In genomic region chr1:89746424-89747149, GRCh38 we compare ENCODE assay signal across 21 cellular contexts.
DNase-seq lines count a peak whose midpoint lies in the region; ATAC-seq, FAIRE-seq and TF ChIP-seq lines count a peak whose summit lies in the region.
"Had no signal": no experiment of that assay in that cellular context is flagged by ENCODE, and none has a peak within 500 bp of the region (broad histone marks: within the 10 kb centered on the region; RNA-seq: fewer than 3 reads in every experiment).

No MANE protein-coding gene starts in this region.

- no peak for DNase-seq in activated CD8-positive, alpha-beta T cell treated with anti-CD3 and anti-CD28 coated beads for 36 hours
- no peak for DNase-seq in activated CD8-positive, alpha-beta T cell treated with anti-CD3 and anti-CD28 coated beads, Interleukin-2, amount 10 ng/mL, durations not matched to agents 7 days and 5 days
- no peak for DNase-seq in T-helper 2 cell treated with Interferon-gamma antibody and Interleukin-4, amounts not matched to agents 5 μg/mL and 100 μg/mL, for 36 hours (ENCODE audit: low spot score)
- no peak for DNase-seq in activated naive CD8-positive, alpha-beta T cell treated with anti-CD3 and anti-CD28 coated beads, Interleukin-2, amount 10 ng/mL, durations not matched to agents 7 days and 5 days
- no peak for DNase-seq in H54 (ENCODE audit: insufficient read length, low spot score)
- DNase-seq: CD4-positive, CD25-positive, alpha-beta regulatory T cell; DMS153; DND-41; KG1; MG63; NCI-H1048; NCI-H1417; NCI-H1694; NCI-H2029 treated with DMSO at 0.1 percent for 48 hours; NCI-H526 treated with DMSO at 0.1 percent for 48 hours; RPMI8226; SHP77 had no signal

- FAIRE-seq in H54 (lab: Jason Lieb, UNC) = no peak
- FAIRE-seq: A204.1, HTR-8/SVneo had no signal

- POLR2A ChIA-PET in activated CD8-positive, alpha-beta T cell treated with anti-CD3 and anti-CD28 coated beads for 36 hours (lab: Charles Lee) = no interaction called here
- POLR2A ChIA-PET in activated CD8-positive, alpha-beta T cell treated with anti-CD3 and anti-CD28 coated beads, Interleukin-2, amount 10 ng/mL, durations not matched to agents 7 days and 5 days (lab: Charles Lee) = no interaction called here
- POLR2A ChIA-PET in activated naive CD8-positive, alpha-beta T cell treated with anti-CD3 and anti-CD28 coated beads, Interleukin-2, amount 10 ng/mL, durations not matched to agents 7 days and 5 days (lab: Charles Lee) = no interaction called here

- ATAC-seq in activated CD8-positive, alpha-beta T cell treated with anti-CD3 and anti-CD28 coated beads for 36 hours = peak; percentile 39
- ATAC-seq in activated CD8-positive, alpha-beta T cell treated with anti-CD3 and anti-CD28 coated beads, Interleukin-2, amount 10 ng/mL, durations not matched to agents 7 days and 5 days = no peak
- ATAC-seq in activated naive CD8-positive, alpha-beta T cell treated with anti-CD3 and anti-CD28 coated beads, Interleukin-2, amount 10 ng/mL, durations not matched to agents 7 days and 5 days (ENCODE audit: low read depth) = no peak
- no peak for ATAC-seq in HG03457 (IDR thresholded peaks at IDR 0.05; ENCODE audit: unreplicated experiment)

- TF ChIP-seq POLR2A in H54 (IDR thresholded peaks at IDR 0.05; ENCODE audit: low read depth, low read length) = no peak

- TF ChIP-seq CTCF in activated CD8-positive, alpha-beta T cell treated with anti-CD3 and anti-CD28 coated beads for 36 hours (IDR thresholded peaks at IDR 0.05) = no peak

- H3K36me3 Mint-ChIP-seq in activated CD8-positive, alpha-beta T cell treated with anti-CD3 and anti-CD28 coated beads for 36 hours (ENCODE audit: low read depth) = peaks cover 20% of the 10 kb centered on the region
- peaks cover 16% of the 10 kb centered on the region for H3K36me3 Mint-ChIP-seq in activated CD8-positive, alpha-beta T cell treated with anti-CD3 and anti-CD28 coated beads, Interleukin-2, amount 10 ng/mL, durations not matched to agents 7 days and 5 days (ENCODE audit: low read depth)
- peaks cover 24% of the 10 kb centered on the region for H3K36me3 Mint-ChIP-seq in T-helper 2 cell treated with Interferon-gamma antibody and Interleukin-4, amounts not matched to agents 5 μg/mL and 100 μg/mL, for 36 hours (ENCODE audit: low read depth)
- H3K36me3 Mint-ChIP-seq in activated naive CD8-positive, alpha-beta T cell treated with anti-CD3 and anti-CD28 coated beads, Interleukin-2, amount 10 ng/mL, durations not matched to agents 7 days and 5 days = peaks cover 18% of the 10 kb centered on the region
- peaks cover 27% of the 10 kb centered on the region for H3K36me3 Mint-ChIP-seq in stimulated activated naive CD8-positive, alpha-beta T cell treated with anti-CD3 and anti-CD28 coated beads, Interleukin-15, Interleukin-2, amounts not matched to agents 100 ng/mL and 50 ng/mL, for 24 hours (ENCODE audit: low read depth)

- no peak overlapping the region for H3K4me3 Mint-ChIP-seq in activated CD8-positive, alpha-beta T cell treated with anti-CD3 and anti-CD28 coated beads for 36 hours
- no peak overlapping the region for H3K4me3 Mint-ChIP-seq in activated CD8-positive, alpha-beta T cell treated with anti-CD3 and anti-CD28 coated beads, Interleukin-2, amount 10 ng/mL, durations not matched to agents 7 days and 5 days
- H3K4me3 Mint-ChIP-seq in T-helper 2 cell treated with Interferon-gamma antibody and Interleukin-4, amounts not matched to agents 5 μg/mL and 100 μg/mL, for 36 hours = peak overlapping the region; percentile 21
- H3K4me3 Mint-ChIP-seq in activated naive CD8-positive, alpha-beta T cell treated with anti-CD3 and anti-CD28 coated beads, Interleukin-2, amount 10 ng/mL, durations not matched to agents 7 days and 5 days = no peak overlapping the region
- H3K4me3 Mint-ChIP-seq in stimulated activated naive CD8-positive, alpha-beta T cell treated with anti-CD3 and anti-CD28 coated beads, Interleukin-15, Interleukin-2, amounts not matched to agents 100 ng/mL and 50 ng/mL, for 24 hours = no peak overlapping the region

- H3K27ac Mint-ChIP-seq in activated CD8-positive, alpha-beta T cell treated with anti-CD3 and anti-CD28 coated beads for 36 hours = no peak overlapping the region
- no peak overlapping the region for H3K27ac Mint-ChIP-seq in activated CD8-positive, alpha-beta T cell treated with anti-CD3 and anti-CD28 coated beads, Interleukin-2, amount 10 ng/mL, durations not matched to agents 7 days and 5 days
- H3K27ac Mint-ChIP-seq in T-helper 2 cell treated with Interferon-gamma antibody and Interleukin-4, amounts not matched to agents 5 μg/mL and 100 μg/mL, for 36 hours = no peak overlapping the region
- peak overlapping the region; percentile 34 for H3K27ac Mint-ChIP-seq in activated naive CD8-positive, alpha-beta T cell treated with anti-CD3 and anti-CD28 coated beads, Interleukin-2, amount 10 ng/mL, durations not matched to agents 7 days and 5 days
- H3K27ac Mint-ChIP-seq in stimulated activated naive CD8-positive, alpha-beta T cell treated with anti-CD3 and anti-CD28 coated beads, Interleukin-15, Interleukin-2, amounts not matched to agents 100 ng/mL and 50 ng/mL, for 24 hours = peak overlapping the region; percentile 40

- intact Hi-C loops in activated CD8-positive, alpha-beta T cell treated with anti-CD3 and anti-CD28 coated beads for 36 hours (cut with micrococcal nuclease) = no loop called here

- peaks cover 10% of the 10 kb centered on the region for H3K9me3 Mint-ChIP-seq in activated CD8-positive, alpha-beta T cell treated with anti-CD3 and anti-CD28 coated beads for 36 hours
- peaks cover 5% of the 10 kb centered on the region for H3K9me3 Mint-ChIP-seq in activated CD8-positive, alpha-beta T cell treated with anti-CD3 and anti-CD28 coated beads, Interleukin-2, amount 10 ng/mL, durations not matched to agents 7 days and 5 days (ENCODE audit: insufficient read depth)
- no peaks in the 10 kb centered on the region for H3K9me3 Mint-ChIP-seq in T-helper 2 cell treated with Interferon-gamma antibody and Interleukin-4, amounts not matched to agents 5 μg/mL and 100 μg/mL, for 36 hours
- no peaks in the 10 kb centered on the region for H3K9me3 Mint-ChIP-seq in activated naive CD8-positive, alpha-beta T cell treated with anti-CD3 and anti-CD28 coated beads, Interleukin-2, amount 10 ng/mL, durations not matched to agents 7 days and 5 days
- peaks cover 2% of the 10 kb centered on the region for H3K9me3 Mint-ChIP-seq in stimulated activated naive CD8-positive, alpha-beta T cell treated with anti-CD3 and anti-CD28 coated beads, Interleukin-15, Interleukin-2, amounts not matched to agents 100 ng/mL and 50 ng/mL, for 24 hours

- no peaks in the 10 kb centered on the region for H3K27me3 Mint-ChIP-seq in activated CD8-positive, alpha-beta T cell treated with anti-CD3 and anti-CD28 coated beads for 36 hours
- H3K27me3 Mint-ChIP-seq in activated CD8-positive, alpha-beta T cell treated with anti-CD3 and anti-CD28 coated beads, Interleukin-2, amount 10 ng/mL, durations not matched to agents 7 days and 5 days (ENCODE audit: low read depth) = no peaks in the 10 kb centered on the region
- H3K27me3 Mint-ChIP-seq in T-helper 2 cell treated with Interferon-gamma antibody and Interleukin-4, amounts not matched to agents 5 μg/mL and 100 μg/mL, for 36 hours (ENCODE audit: low read depth) = no peaks in the 10 kb centered on the region
- H3K27me3 Mint-ChIP-seq in activated naive CD8-positive, alpha-beta T cell treated with anti-CD3 and anti-CD28 coated beads, Interleukin-2, amount 10 ng/mL, durations not matched to agents 7 days and 5 days = no peaks in the 10 kb centered on the region
- H3K27me3 Mint-ChIP-seq in stimulated activated naive CD8-positive, alpha-beta T cell treated with anti-CD3 and anti-CD28 coated beads, Interleukin-15, Interleukin-2, amounts not matched to agents 100 ng/mL and 50 ng/mL, for 24 hours = no peaks in the 10 kb centered on the region
- H3K27me3 Mint-ChIP-seq: CD4-positive, CD25-positive, alpha-beta regulatory T cell had no signal

- CTCF ChIA-PET in activated CD8-positive, alpha-beta T cell treated with anti-CD3 and anti-CD28 coated beads for 36 hours (lab: Charles Lee) = no interaction called here
- CTCF ChIA-PET in activated CD8-positive, alpha-beta T cell treated with anti-CD3 and anti-CD28 coated beads, Interleukin-2, amount 10 ng/mL, durations not matched to agents 7 days and 5 days (lab: Charles Lee) = interaction anchor here (1.2 to 1.7 kb wide), 2 partner anchors 12 to 27 kb away, joined by 5 to 6 read pairs; no protein-coding TSS in a partner anchor

- H3K4me1 Mint-ChIP-seq in activated CD8-positive, alpha-beta T cell treated with anti-CD3 and anti-CD28 coated beads for 36 hours (ENCODE audit: low read depth) = peaks cover 23% of the 10 kb centered on the region
- peaks cover 21% of the 10 kb centered on the region for H3K4me1 Mint-ChIP-seq in activated CD8-positive, alpha-beta T cell treated with anti-CD3 and anti-CD28 coated beads, Interleukin-2, amount 10 ng/mL, durations not matched to agents 7 days and 5 days (ENCODE audit: low read depth)
- peaks cover 13% of the 10 kb centered on the region for H3K4me1 Mint-ChIP-seq in T-helper 2 cell treated with Interferon-gamma antibody and Interleukin-4, amounts not matched to agents 5 μg/mL and 100 μg/mL, for 36 hours (ENCODE audit: low read depth)
- H3K4me1 Mint-ChIP-seq in activated naive CD8-positive, alpha-beta T cell treated with anti-CD3 and anti-CD28 coated beads, Interleukin-2, amount 10 ng/mL, durations not matched to agents 7 days and 5 days = peaks cover 16% of the 10 kb centered on the region
- H3K4me1 Mint-ChIP-seq in stimulated activated naive CD8-positive, alpha-beta T cell treated with anti-CD3 and anti-CD28 coated beads, Interleukin-15, Interleukin-2, amounts not matched to agents 100 ng/mL and 50 ng/mL, for 24 hours (ENCODE audit: low read depth) = peaks cover 28% of the 10 kb centered on the region

Comparison
In these comparisons a context has a peak if more than half of its experiments do, and no peak if none do; other contexts are left out.
1. H3K27ac Mint-ChIP-seq: peak in activated naive CD8-positive, alpha-beta T cell treated with anti-CD3 and anti-CD28 coated beads, Interleukin-2, amount 10 ng/mL, durations not matched to agents 7 days and 5 days (single experiment) and stimulated activated naive CD8-positive, alpha-beta T cell treated with anti-CD3 and anti-CD28 coated beads, Interleukin-15, Interleukin-2, amounts not matched to agents 100 ng/mL and 50 ng/mL, for 24 hours (single experiment); none in activated CD8-positive, alpha-beta T cell treated with anti-CD3 and anti-CD28 coated beads for 36 hours (single experiment), activated CD8-positive, alpha-beta T cell treated with anti-CD3 and anti-CD28 coated beads, Interleukin-2, amount 10 ng/mL, durations not matched to agents 7 days and 5 days (single experiment) and T-helper 2 cell treated with Interferon-gamma antibody and Interleukin-4, amounts not matched to agents 5 μg/mL and 100 μg/mL, for 36 hours (single experiment).